ENCODE assay signal across 17 cellular contexts in genomic region chr22:16819249-16819648, GRCh38. TPM values are rescaled to one million over a fixed set of nuclear protein-coding genes. Genes with fewer than 3 reads are reported as not detected.
"Had no signal": no experiment of that assay in that cellular context is flagged by ENCODE, and none has a peak within 500 bp of the region (broad histone marks: within the 10 kb centered on the region; RNA-seq: fewer than 3 reads in every experiment).

No MANE protein-coding gene starts in this region.

- H3K27me3 Mint-ChIP-seq: activated CD4-positive, alpha-beta T cell treated with anti-CD3 and anti-CD28 coated beads for 36 hours had no signal

- H3K36me3 ChIP-seq: ascending aorta, esophagus squamous epithelium, gastroesophageal sphincter, left ventricle myocardium inferior, stomach, WERI-Rb-1 had no signal

- H3K4me3 Mint-ChIP-seq: activated CD4-positive, alpha-beta memory T cell treated with anti-CD3 and anti-CD28 coated beads, Interleukin-2, amount 10 ng/mL, durations not matched to agents 7 days and 5 days; activated CD4-positive, alpha-beta T cell treated with anti-CD3 and anti-CD28 coated beads for 36 hours; activated T-helper 1 cell treated with anti-CD3 and anti-CD28 coated beads, Interleukin-12 subunit alpha, Interleukin-12 subunit beta, Interleukin-2, Interleukin-4 antibody, amounts not matched to agents 30 ng/mL and 10 ng/mL and 1 ng/mL, durations not matched to agents 14 hours and 24 hours and 36 hours had no signal

- ATAC-seq: activated CD4-positive, alpha-beta T cell treated with anti-CD3 and anti-CD28 coated beads for 36 hours; gastroesophageal sphincter had no signal

- H3K27me3 ChIP-seq: ascending aorta, esophagus squamous epithelium, gastroesophageal sphincter, stomach had no signal

- H3K27ac ChIP-seq: ascending aorta, esophagus squamous epithelium, gastroesophageal sphincter, left ventricle myocardium inferior, skin epidermis, stomach, WERI-Rb-1 had no signal

- H3K27ac Mint-ChIP-seq: activated CD4-positive, alpha-beta memory T cell treated with anti-CD3 and anti-CD28 coated beads, Interleukin-2, amount 10 ng/mL, durations not matched to agents 7 days and 5 days; activated CD4-positive, alpha-beta T cell treated with anti-CD3 and anti-CD28 coated beads for 36 hours; activated T-helper 1 cell treated with anti-CD3 and anti-CD28 coated beads, Interleukin-12 subunit alpha, Interleukin-12 subunit beta, Interleukin-2, Interleukin-4 antibody, amounts not matched to agents 30 ng/mL and 10 ng/mL and 1 ng/mL, durations not matched to agents 14 hours and 24 hours and 36 hours had no signal

- H3K4me3 ChIP-seq: ascending aorta, esophagus squamous epithelium, gastroesophageal sphincter, left ventricle myocardium inferior, skin epidermis, stomach had no signal

- H3K4me1 ChIP-seq: ascending aorta, esophagus squamous epithelium, gastroesophageal sphincter, left ventricle myocardium inferior, stomach had no signal

- DNase-seq: activated CD4-positive, alpha-beta memory T cell treated with anti-CD3 and anti-CD28 coated beads, Interleukin-2, amount 10 ng/mL, durations not matched to agents 7 days and 5 days; activated CD4-positive, alpha-beta T cell treated with anti-CD3 and anti-CD28 coated beads for 36 hours; activated CD8-positive, alpha-beta memory T cell treated with anti-CD3 and anti-CD28 coated beads, Interleukin-2, amount 50 U/mL, for 48 hours; activated naive CD4-positive, alpha-beta T cell; esophagus squamous epithelium; kidney; left ventricle myocardium inferior; mesenchymal stem cell; stomach; WERI-Rb-1 had no signal

RNA-seq across cellular contexts. Expression of gene XKR3, which starts 6.0 kb away (rescaled TPM):
- total RNA-seq: activated CD4-positive, alpha-beta memory T cell treated with anti-CD3 and anti-CD28 coated beads, Interleukin-2, amount 10 ng/mL, durations not matched to agents 7 days and 5 days; activated CD4-positive, alpha-beta T cell treated with anti-CD3 and anti-CD28 coated beads for 36 hours; activated T-helper 1 cell treated with anti-CD3 and anti-CD28 coated beads, Interleukin-12 subunit alpha, Interleukin-12 subunit beta, Interleukin-2, Interleukin-4 antibody, amounts not matched to agents 30 ng/mL and 10 ng/mL and 1 ng/mL, durations not matched to agents 14 hours and 24 hours and 36 hours; ascending aorta; bronchial epithelial cell; esophagus squamous epithelium; gastroesophageal sphincter; kidney; left ventricle myocardium inferior; osteocyte; stomach had no signal
- polyA plus RNA-seq: neural cell, stomach had no signal
